In genomic region chr6:142011775-142012174, GRCh38 we compare ENCODE assay signal across 1 cellular context.
A peak's percentile ranks its signal among the peaks of the same experiment; 100 is the strongest.
TF ChIP-seq lines count a peak whose summit lies in the region.

No MANE protein-coding gene starts in this region.

TF ChIP-seq in K562, 482 proteins besides CTCF, POLR2A, EP300 and RAD21 (continued from another document):
- TF ChIP-seq E2F8 (IDR thresholded peaks at IDR 0.05; ENCODE audit: low read depth, partially characterized antibody) = no peak
- 0 out of 2 replicates have a peak, but pooled peaks have one; percentile 10 for TF ChIP-seq JUN (IDR thresholded peaks at IDR 0.05; ENCODE audit: borderline replicate concordance, low read depth, low read length)
- no peak for TF ChIP-seq JUN (CRISPR knock-in tag; IDR thresholded peaks at IDR 0.05; ENCODE audit: borderline replicate concordance)
- no peak for TF ChIP-seq MNT (conservative IDR thresholded peaks at IDR 0.05)
- no peak for TF ChIP-seq TCF3 (CRISPR knock-in tag; IDR thresholded peaks at IDR 0.05)
- no peak for TF ChIP-seq ZNF407 (IDR thresholded peaks at IDR 0.05; ENCODE audit: low read depth)
- peak; percentile 48; the same call in 1 of the 2 replicates for TF ChIP-seq CBFA2T3 (IDR thresholded peaks at IDR 0.05)
- no peak for TF ChIP-seq ZBTB40 (IDR thresholded peaks at IDR 0.05)
- TF ChIP-seq ZBTB40 (CRISPR knock-in tag; IDR thresholded peaks at IDR 0.05) = no peak
- TF ChIP-seq CHD2 (IDR thresholded peaks at IDR 0.05; ENCODE audit: low read depth, low read length) = no peak
- TF ChIP-seq ZBTB17 (CRISPR knock-in tag; IDR thresholded peaks at IDR 0.05) = no peak
- no peak for TF ChIP-seq ATF1 (CRISPR knock-in tag; IDR thresholded peaks at IDR 0.05)
- TF ChIP-seq ATF1 (tag; IDR thresholded peaks at IDR 0.05) = 0 out of 2 replicates have a peak, but pooled peaks have one; percentile 22
- no peak for TF ChIP-seq ZBTB12 (CRISPR knock-in tag; IDR thresholded peaks at IDR 0.05)
